In the genomic region with DNA sequence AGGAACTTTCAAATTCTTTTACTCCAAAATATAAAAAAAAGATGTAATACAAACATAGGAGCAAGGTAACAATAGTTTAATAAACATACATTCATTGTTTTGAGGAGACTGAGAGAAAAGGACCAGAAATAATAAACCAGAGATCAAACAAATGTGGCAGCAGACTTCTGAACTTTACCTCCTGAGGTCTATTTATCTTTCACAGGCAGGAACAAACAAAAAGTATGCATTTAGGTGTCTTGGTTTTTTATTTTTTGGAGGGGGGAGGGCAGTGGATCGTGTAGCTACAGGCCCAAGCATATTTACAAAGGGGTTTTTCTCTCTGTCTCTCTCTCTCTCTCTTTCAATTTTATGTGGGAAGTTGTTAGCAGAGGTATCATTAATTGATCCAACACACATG, we compare ENCODE assay signal across 19 cellular contexts. TPM values are rescaled to one million over a fixed set of nuclear protein-coding genes. Genes with fewer than 3 reads are reported as not detected.
DNase-seq lines count a peak whose midpoint lies in the region; ATAC-seq and TF ChIP-seq lines count a peak whose summit lies in the region.
"Had no signal": no experiment of that assay in that cellular context is flagged by ENCODE, and none has a peak within 500 bp of the region (broad histone marks: within the 10 kb centered on the region; RNA-seq: fewer than 3 reads in every experiment).

No MANE protein-coding gene starts in this region.

- POLR2A ChIA-PET in HEK293 (lab: Yijun Ruan, JAX) (interaction anchor here (1.3 kb wide), 1 partner anchor 9 kb away, joined by 3 read pairs; no protein-coding TSS in a partner anchor), PC-3 (lab: Charles Lee; ENCODE audit: unreplicated experiment) (interaction anchor here (0.5 to 0.7 kb wide), 2 partner anchors 39 to 41 kb away, joined by 3 to 5 read pairs; no protein-coding TSS in a partner anchor)

- intact Hi-C loops in PC-3 (cut with micrococcal nuclease): loop anchor here (1.0 kb wide), 1 partner anchor 33 kb away; no protein-coding TSS in a partner anchor

- no peaks in the 10 kb centered on the region for H3K9me3 ChIP-seq in HEK293 (ENCODE audit: control insufficient read depth, insufficient read depth, low read depth, low read length)
- no peaks in the 10 kb centered on the region for H3K9me3 ChIP-seq in PC-3 (ENCODE audit: low read length)
- H3K9me3 ChIP-seq in esophagus (ENCODE audit: control insufficient read depth in 2 of 2, insufficient read depth in 1 of 2, low read depth in 1 of 2, low read length in 1 of 2): no peaks in the 10 kb centered on the region
- no peaks in the 10 kb centered on the region for H3K9me3 ChIP-seq in osteoblast (ENCODE audit: low read depth, low read length)

- no peak overlapping the region for H3K4me3 Mint-ChIP-seq in activated naive CD8-positive, alpha-beta T cell treated with anti-CD3 and anti-CD28 coated beads, Interleukin-2, amount 50 U/mL, for 24 hours
- H3K4me3 Mint-ChIP-seq: memory B cell had no signal

- peak overlapping the region; percentile 66 for H3K4me2 ChIP-seq in PC-3 (ENCODE audit: low read length)
- H3K4me2 ChIP-seq in osteoblast (ENCODE audit: insufficient read depth, low read length): no peak overlapping the region

- H3K27me3 ChIP-seq in PC-3 (ENCODE audit: low read length) (no peaks in the 10 kb centered on the region), esophagus (ENCODE audit: control insufficient read depth in 1 of 2, insufficient read depth in 2 of 2, low read length in 2 of 2) (no peaks in the 10 kb centered on the region), osteoblast (ENCODE audit: insufficient read depth, low read length) (no peaks in the 10 kb centered on the region)
- H3K27me3 ChIP-seq: BLaER1 treated with 17β-estradiol and CSF1 and Interleukin-3, amounts not matched to agents 10 nM and 100 nM had no signal

- H3K27ac ChIP-seq in HEK293 (ENCODE audit: extremely low read depth, low read depth, low read length): no peak overlapping the region
- H3K27ac ChIP-seq in PC-3 (ENCODE audit: low read length): peak overlapping the region; percentile 42
- H3K27ac ChIP-seq in esophagus (ENCODE audit: low read depth in 2 of 2, low read length in 1 of 2): peak overlapping the region; percentile 13 to 17
- peak overlapping the region; percentile 11 for H3K27ac ChIP-seq in osteoblast (ENCODE audit: low read depth, low read length)
- H3K27ac ChIP-seq: BLaER1 treated with 17β-estradiol and CSF1 and Interleukin-3, amounts not matched to agents 10 nM and 100 nM had no signal

- H3K27me3 Mint-ChIP-seq in activated naive CD8-positive, alpha-beta T cell treated with anti-CD3 and anti-CD28 coated beads, Interleukin-2, amount 50 U/mL, for 24 hours: no peaks in the 10 kb centered on the region
- H3K27me3 Mint-ChIP-seq: IgD-negative memory B cell, memory B cell, T-helper 17 cell had no signal

- CTCF ChIA-PET in HEK293 (lab: Yijun Ruan, JAX) (interaction anchor here (0.7 to 2.5 kb wide), 8 partner anchors 30 to 1053 kb away, joined by 3 to 14 read pairs (median 3); no protein-coding TSS in a partner anchor), PC-3 (lab: Charles Lee) (interaction anchor here (0.6 to 2.0 kb wide), 5 partner anchors 10 to 75 kb away, joined by 3 to 9 read pairs (median 4); no protein-coding TSS in a partner anchor)

- H3K36me3 ChIP-seq in HEK293 (ENCODE audit: control insufficient read depth in 2 of 2, insufficient read depth in 1 of 2, low read length in 2 of 2) (peaks cover 4 to 15% of the 10 kb centered on the region in 2 experiments), PC-3 (ENCODE audit: low read depth, low read length) (peaks cover 20% of the 10 kb centered on the region), esophagus (ENCODE audit: control insufficient read depth in 2 of 2, insufficient read depth in 2 of 2, low read length in 1 of 2) (peaks cover 0 to 4% of the 10 kb centered on the region in 2 donors), osteoblast (ENCODE audit: insufficient read depth, low read length) (peaks cover 10% of the 10 kb centered on the region)

- H3K79me2 ChIP-seq in PC-3 (ENCODE audit: low read length) (peaks cover 100% of the 10 kb centered on the region), osteoblast (ENCODE audit: insufficient read depth, low read length) (peaks cover 99% of the 10 kb centered on the region)

- TF ChIP-seq CTCF in HEK293 (tag by site-specific recombination; IDR thresholded peaks at IDR 0.05) (no peak), PC-3 (conservative IDR thresholded peaks at IDR 0.05; ENCODE audit: low read depth, low read length) (no peak), osteoblast (IDR thresholded peaks at IDR 0.05; ENCODE audit: extremely low read depth, low read depth, low read length) (no peak)

- H3K4me3 ChIP-seq in HEK293 (ENCODE audit: low read depth, low read length): no peak overlapping the region
- H3K4me3 ChIP-seq in PC-3 (ENCODE audit: low read length): peak overlapping the region; percentile 34; the same call in 1 of the 2 replicates
- peak overlapping the region in 1 of 2 donors; percentile 36 for H3K4me3 ChIP-seq in esophagus (ENCODE audit: low read depth in 1 of 2, low read length in 2 of 2)
- no peak overlapping the region for H3K4me3 ChIP-seq in osteoblast (ENCODE audit: insufficient read depth, low read length)
- H3K4me3 ChIP-seq: BLaER1 treated with 17β-estradiol and CSF1 and Interleukin-3, amounts not matched to agents 10 nM and 100 nM had no signal

- DNase-seq in PC-3 (peak; percentile 52), osteoblast (ENCODE audit: insufficient read length, low spot score, missing footprints) (no peak), hippocampal formation (lab: John Stamatoyannopoulos, UW) (no peak)
- DNase-seq in activated naive CD8-positive, alpha-beta T cell treated with anti-CD3 and anti-CD28 coated beads, Interleukin-2, amount 50 U/mL, for 24 hours: no peak
- DNase-seq: activated CD4-positive, CD25-positive, alpha-beta regulatory T cell; amygdala; DND-41; NCI-H1048; SHP77 treated with DMSO at 0.1 percent for 48 hours; stimulated activated CD4-positive, alpha-beta T cell treated with anti-CD3 and anti-CD28 coated beads, Interleukin-4, amount 100 ng/mL, for 24 hours; stimulated activated CD8-positive, alpha-beta memory T cell treated with anti-CD3 and anti-CD28 coated beads, Interleukin-4, amount 100 ng/mL, for 48 hours; T-helper 17 cell had no signal

- H3F3A ChIP-seq in PC-3 (ENCODE audit: low read length, unreplicated experiment): peaks cover 11% of the 10 kb centered on the region

- H3K9me2 ChIP-seq in PC-3 (replicated peaks; ENCODE audit: low read length): no peaks in the 10 kb centered on the region

- no peak overlapping the region for H3K27ac Mint-ChIP-seq in activated naive CD8-positive, alpha-beta T cell treated with anti-CD3 and anti-CD28 coated beads, Interleukin-2, amount 50 U/mL, for 24 hours
- H3K27ac Mint-ChIP-seq: activated T-helper 2 cell treated with anti-CD3 and anti-CD28 coated beads, Interferon-gamma antibody, Interleukin-2, Interleukin-4, amounts not matched to agents 10 μg/mL and 5 μg/mL and 100 μg/mL, durations not matched to agents 14 hours and 24 hours and 36 hours; memory B cell; T-helper 17 cell had no signal

- no peaks in the 10 kb centered on the region for H3K9me3 Mint-ChIP-seq in activated naive CD8-positive, alpha-beta T cell treated with anti-CD3 and anti-CD28 coated beads, Interleukin-2, amount 50 U/mL, for 24 hours
- H3K9me3 Mint-ChIP-seq: activated T-helper 2 cell treated with anti-CD3 and anti-CD28 coated beads, Interferon-gamma antibody, Interleukin-2, Interleukin-4, amounts not matched to agents 10 μg/mL and 5 μg/mL and 100 μg/mL, durations not matched to agents 14 hours and 24 hours and 36 hours; IgD-negative memory B cell; memory B cell had no signal

- WGBS in esophagus, 2 donors: 15 to 23% methylated on average over 1 of the region's 1 CpG

- no peak overlapping the region for H3K9ac ChIP-seq in PC-3 (ENCODE audit: low read length)

- BruUV-seq in PC-3 (replicated peaks; lab: Mats Ljungman, UMichigan): no TSS peak

- ATAC-seq in PC-3 (peak; percentile 37), HG02610 (IDR thresholded peaks at IDR 0.05; ENCODE audit: unreplicated experiment) (no peak)
- ATAC-seq in activated naive CD8-positive, alpha-beta T cell treated with anti-CD3 and anti-CD28 coated beads, Interleukin-2, amount 50 U/mL, for 24 hours: no peak
- ATAC-seq: T-helper 17 cell had no signal

- H3K36me3 Mint-ChIP-seq in activated naive CD8-positive, alpha-beta T cell treated with anti-CD3 and anti-CD28 coated beads, Interleukin-2, amount 50 U/mL, for 24 hours (ENCODE audit: low read depth): peaks cover 9% of the 10 kb centered on the region

- H3K4me1 Mint-ChIP-seq in activated naive CD8-positive, alpha-beta T cell treated with anti-CD3 and anti-CD28 coated beads, Interleukin-2, amount 50 U/mL, for 24 hours: peaks cover 48% of the 10 kb centered on the region

- peaks cover 12% of the 10 kb centered on the region for H3K4me1 ChIP-seq in HEK293 (ENCODE audit: control insufficient read depth, insufficient read depth, low read length)
- peaks cover 45% of the 10 kb centered on the region for H3K4me1 ChIP-seq in PC-3 (ENCODE audit: insufficient read depth, low read length)
- peaks cover 2 to 3% of the 10 kb centered on the region in 2 donors for H3K4me1 ChIP-seq in esophagus (ENCODE audit: control insufficient read depth in 2 of 2, insufficient read depth in 2 of 2, low read length in 1 of 2)
- H3K4me1 ChIP-seq in osteoblast (ENCODE audit: insufficient read depth, low read length): peaks cover 33% of the 10 kb centered on the region

- H2AFZ ChIP-seq in PC-3 (ENCODE audit: low read length) (no peak overlapping the region), osteoblast (ENCODE audit: low read length) (no peak overlapping the region)

- H4K20me1 ChIP-seq in PC-3 (ENCODE audit: low read length) (peaks cover 63% of the 10 kb centered on the region), osteoblast (ENCODE audit: insufficient read depth, low read length) (peaks cover 73% of the 10 kb centered on the region)

TF ChIP-seq in HEK293, 187 proteins besides CTCF, POLR2A, EP300 and RAD21:
- no peak for TF ChIP-seq GLI2 (tag by site-specific recombination; IDR thresholded peaks at IDR 0.05; ENCODE audit: borderline replicate concordance, low read depth)
- TF ChIP-seq, protein P1, sequence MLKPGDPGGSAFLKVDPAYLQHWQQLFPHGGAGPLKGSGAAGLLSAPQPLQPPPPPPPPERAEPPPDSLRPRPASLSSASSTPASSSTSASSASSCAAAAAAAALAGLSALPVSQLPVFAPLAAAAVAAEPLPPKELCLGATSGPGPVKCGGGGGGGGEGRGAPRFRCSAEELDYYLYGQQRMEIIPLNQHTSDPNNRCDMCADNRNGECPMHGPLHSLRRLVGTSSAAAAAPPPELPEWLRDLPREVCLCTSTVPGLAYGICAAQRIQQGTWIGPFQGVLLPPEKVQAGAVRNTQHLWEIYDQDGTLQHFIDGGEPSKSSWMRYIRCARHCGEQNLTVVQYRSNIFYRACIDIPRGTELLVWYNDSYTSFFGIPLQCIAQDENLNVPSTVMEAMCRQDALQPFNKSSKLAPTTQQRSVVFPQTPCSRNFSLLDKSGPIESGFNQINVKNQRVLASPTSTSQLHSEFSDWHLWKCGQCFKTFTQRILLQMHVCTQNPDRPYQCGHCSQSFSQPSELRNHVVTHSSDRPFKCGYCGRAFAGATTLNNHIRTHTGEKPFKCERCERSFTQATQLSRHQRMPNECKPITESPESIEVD (tag by site-specific recombination; IDR thresholded peaks at IDR 0.05): 0 out of 2 replicates have a peak, but pooled peaks have one; percentile 9

RNA-seq across cellular contexts. Expression of gene PPP4R1, which starts 5.6 kb away (rescaled TPM):
- 154 and 185 TPM in 2 replicates for total RNA-seq in PC-3 (2014; rRNA removed)
- polyA plus RNA-seq in esophagus: 10 to 100 TPM; 76.9 to 84.9 TPM
- 138 and 143 TPM in 2 replicates for total RNA-seq in osteoblast
